Comparison of ENCODE assay signal across 8 cellular contexts in genomic region chr11:45771942-45772522, GRCh38. TPM values are rescaled to one million over a fixed set of nuclear protein-coding genes. Genes with fewer than 3 reads are reported as not detected.
DNase-seq lines count a peak whose midpoint lies in the region; ATAC-seq and TF ChIP-seq lines count a peak whose summit lies in the region.

No MANE protein-coding gene starts in this region.

- peak overlapping the region; percentile 90 for H3K4me3 Mint-ChIP-seq in chondrocyte (ENCODE audit: unreplicated experiment)

- peak; percentile 82 for ATAC-seq in GM18861 (IDR thresholded peaks at IDR 0.05; ENCODE audit: unreplicated experiment)
- peak; percentile 80 for ATAC-seq in HG03135 (IDR thresholded peaks at IDR 0.05; ENCODE audit: unreplicated experiment)
- peak; percentile 98 for ATAC-seq in left colon

- no peaks in the 10 kb centered on the region for H3K36me3 Mint-ChIP-seq in chondrocyte (ENCODE audit: low read depth)

- peaks cover 36% of the 10 kb centered on the region for H3K27me3 Mint-ChIP-seq in chondrocyte (ENCODE audit: low read depth)

- no peaks in the 10 kb centered on the region for H3K9me3 Mint-ChIP-seq in chondrocyte (ENCODE audit: low read depth)

- peak overlapping the region; percentile 90 for H3K27ac Mint-ChIP-seq in chondrocyte (ENCODE audit: unreplicated experiment)

- in situ Hi-C loops in ACHN (cut with HindIII; ENCODE audit: low pct_ligation_motif_present, low pct_unique_long_range_greater_than_20kb, low sequenced_read_pairs): no loop called here

- intact Hi-C loops in left colon (cut with DNase I, micrococcal nuclease): loop anchor here in 1 of 2 donors (5.0 kb wide), 1 partner anchor 430 kb away; no protein-coding TSS in a partner anchor

- TF ChIP-seq CTCF in chondrocyte (IDR thresholded peaks at IDR 0.05): peak; percentile 83

- DNase-seq in ACHN: peak; percentile 73
- peak; percentile 87 for DNase-seq in NCI-H2227 (lab: John Stamatoyannopoulos, UW; ENCODE audit: unreplicated experiment)
- peak; percentile 89 for DNase-seq in activated CD4-positive, CD25-positive, alpha-beta regulatory T cell treated with anti-CD3 and anti-CD28 coated beads, Interleukin-2, amount 50 U/mL, for 72 hours
- peak; percentile 95 for DNase-seq in chondrocyte (ENCODE audit: low spot score)
- peak; percentile 64 to 88 for DNase-seq in left colon
- DNase-seq in stimulated activated CD4-positive, alpha-beta T cell treated with anti-CD3 and anti-CD28 coated beads, Interleukin-1b, Interleukin-23, amount 100 ng/mL, for 24 hours (ENCODE audit: low read depth in 4 of 4, low spot score in 1 of 4): peak; percentile 64 to 82 (median 74)

- peaks cover 7% of the 10 kb centered on the region for H3K4me1 Mint-ChIP-seq in chondrocyte (ENCODE audit: low read depth)

RNA-seq across cellular contexts. Expression of gene SLC35C1, which starts 32.9 kb away (rescaled TPM):
- total RNA-seq in chondrocyte (22.7 to 33.1 TPM (median 31.9 TPM) in 3 replicates), left colon (10 to 100 TPM; 48.6 to 56.8 TPM)

Comparison
In these comparisons a context has a peak if more than half of its experiments do, and no peak if none do; other contexts are left out.
1. Peak in every context shown above with its lines: DNase-seq and ATAC-seq.